In the genomic region with DNA sequence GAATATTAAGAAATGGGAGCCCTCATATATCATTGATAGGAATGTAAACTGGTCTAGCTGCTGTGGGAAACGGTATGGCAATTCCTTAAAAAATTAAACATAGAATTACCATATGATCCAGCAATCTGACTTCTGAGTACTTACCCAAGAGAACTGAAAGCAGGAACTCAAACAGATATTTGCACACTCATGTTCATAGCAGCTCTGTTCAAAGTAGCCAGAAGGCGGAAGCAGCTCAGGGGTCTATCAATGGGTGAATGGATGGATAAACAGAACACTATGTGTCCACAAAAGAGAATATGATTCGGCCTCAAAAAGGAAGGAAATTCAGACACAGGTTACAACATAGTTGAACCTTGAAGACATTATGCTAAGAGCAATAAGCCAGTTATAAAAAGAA, we compare ENCODE assay signal across 1 cellular context.
TF ChIP-seq lines count a peak whose summit lies in the region.

No MANE protein-coding gene starts in this region.

TF ChIP-seq in IMR-90, 13 proteins besides CTCF, POLR2A, EP300 and RAD21 (continued from another document):
- no peak for TF ChIP-seq ELK1 (IDR thresholded peaks at IDR 0.05; ENCODE audit: borderline replicate concordance, low read depth, low read length)
- no peak for TF ChIP-seq FOS (IDR thresholded peaks at IDR 0.05; ENCODE audit: low read depth, low read length)
- TF ChIP-seq CEBPB (IDR thresholded peaks at IDR 0.05; ENCODE audit: low read depth, low read length) = no peak
- TF ChIP-seq USF2 (IDR thresholded peaks at IDR 0.05; ENCODE audit: low read depth, low read length) = no peak
- no peak for TF ChIP-seq MAFK (IDR thresholded peaks at IDR 0.05; ENCODE audit: low read depth, low read length)
- TF ChIP-seq RFX5 (IDR thresholded peaks at IDR 0.05; ENCODE audit: low read depth, low read length) = no peak
- TF ChIP-seq CHD1 (IDR thresholded peaks at IDR 0.05; ENCODE audit: low read depth, low read length) = no peak
- no peak for TF ChIP-seq NFE2L2 (IDR thresholded peaks at IDR 0.05; ENCODE audit: low read depth, low read length)
- TF ChIP-seq MAZ (IDR thresholded peaks at IDR 0.05; ENCODE audit: borderline replicate concordance, low read depth, low read length) = no peak
- no peak for TF ChIP-seq MXI1 (IDR thresholded peaks at IDR 0.05; ENCODE audit: borderline replicate concordance, low read depth, low read length)
